Comparison of ENCODE assay signal across 12 cellular contexts in the genomic region with DNA sequence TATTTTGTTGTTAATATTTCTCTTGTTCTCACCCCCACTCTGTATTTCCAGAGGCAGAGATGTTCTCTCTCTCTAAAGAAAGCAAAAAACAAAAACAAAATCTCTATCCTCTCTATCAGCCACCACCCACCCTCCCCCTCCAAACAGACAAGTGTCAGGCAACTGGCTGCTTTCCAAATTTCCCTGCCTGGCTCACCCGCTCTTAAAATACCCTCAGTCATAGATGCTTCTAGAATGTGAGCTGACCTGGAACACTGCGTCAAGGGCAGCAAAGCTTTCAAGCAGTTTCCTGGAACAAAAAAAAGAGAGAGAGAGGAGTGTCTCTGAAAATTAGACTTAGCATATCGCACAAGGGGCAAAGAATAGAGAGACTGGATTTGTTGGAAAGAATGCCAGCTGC.
DNase-seq lines count a peak whose midpoint lies in the region; ATAC-seq lines count a peak whose summit lies in the region.
"Had no signal": no experiment of that assay in that cellular context is flagged by ENCODE, and none has a peak within 500 bp of the region (broad histone marks: within the 10 kb centered on the region; RNA-seq: fewer than 3 reads in every experiment).

No MANE protein-coding gene starts in this region.

- ATAC-seq in Right ventricle myocardium inferior (peak; percentile 56), HG02759 (IDR thresholded peaks at IDR 0.05; ENCODE audit: unreplicated experiment) (no peak), HG03025 (IDR thresholded peaks at IDR 0.05; ENCODE audit: low FRiP score, unreplicated experiment) (no peak)
- ATAC-seq: activated naive CD4-positive, alpha-beta T cell treated with anti-CD3 and anti-CD28 coated beads, Interleukin-2, amount 50 U/mL, for 72 hours; T-helper 17 cell had no signal

- intact Hi-C loops in Right ventricle myocardium inferior (cut with DNase I), result no loop called here

- DNase-seq in COLO668 (lab: John Stamatoyannopoulos, UW; ENCODE audit: unreplicated experiment), result peak; percentile 30
- DNase-seq in NCI-H1105 treated with DMSO at 0.1 percent for 48 hours (lab: John Stamatoyannopoulos, UW), result peak; percentile 45
- DNase-seq in Right ventricle myocardium inferior (ENCODE audit: missing footprints), result no peak
- peak; percentile 43 for DNase-seq in myocyte (ENCODE audit: low read depth)
- DNase-seq in SW 1271 (lab: John Stamatoyannopoulos, UW), result no peak
- no peak for DNase-seq in T-helper 9 cell
- DNase-seq: activated CD4-positive, alpha-beta T cell treated with anti-CD3 and anti-CD28 coated beads for 4 hours; NCI-H526 treated with DMSO at 0.1 percent for 48 hours; T-helper 17 cell had no signal

Comparison
In these comparisons a context has a peak if more than half of its experiments do, and no peak if none do; other contexts are left out.
1. DNase-seq: peak in COLO668 (single experiment), NCI-H1105 treated with DMSO at 0.1 percent for 48 hours (single experiment) and myocyte (single experiment); none in Right ventricle myocardium inferior (single experiment), SW 1271 (0 of 2) and T-helper 9 cell (single experiment).